Comparison of ENCODE assay signal across 8 cellular contexts in the genomic region with DNA sequence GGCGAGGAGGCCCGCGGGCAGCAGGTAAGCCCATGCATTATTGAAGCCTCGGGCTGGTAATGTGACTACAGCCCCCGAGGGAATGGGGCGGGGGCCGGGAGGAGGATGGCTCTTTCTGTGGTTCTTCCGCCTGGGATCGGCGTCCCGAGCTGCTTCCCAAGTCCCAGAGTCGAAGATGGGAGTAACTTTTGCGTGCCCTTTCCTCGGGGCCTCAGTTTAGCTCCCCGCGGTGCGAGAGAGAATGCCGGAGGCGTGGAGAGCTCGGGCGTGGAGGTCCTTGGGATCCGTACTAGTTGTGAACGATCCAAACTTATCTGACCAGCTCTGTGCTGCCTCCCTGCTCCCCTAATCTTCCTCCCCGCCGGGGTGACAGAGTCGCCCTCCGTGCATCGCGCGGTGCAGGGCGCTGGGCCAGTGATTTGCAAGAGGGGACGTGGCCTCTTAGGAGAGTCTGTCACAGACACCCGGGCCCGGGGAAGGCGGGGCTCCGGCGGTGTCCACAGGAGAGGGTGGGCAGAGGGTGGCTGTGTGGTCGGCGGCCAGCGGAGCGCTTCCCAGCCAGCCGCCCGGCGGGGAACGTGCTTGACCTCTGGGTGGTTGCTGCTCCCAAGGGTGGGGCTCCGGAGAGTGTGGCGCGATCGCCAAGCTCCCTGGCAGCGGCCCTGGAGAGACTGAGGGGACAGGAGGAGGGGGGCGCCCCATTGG. TPM values are rescaled to one million over a fixed set of nuclear protein-coding genes. Genes with fewer than 3 reads are reported as not detected.
DNase-seq lines count a peak whose midpoint lies in the region; ATAC-seq and TF ChIP-seq lines count a peak whose summit lies in the region.

No MANE protein-coding gene starts in this region.

- ATAC-seq in GM19463 (IDR thresholded peaks at IDR 0.05; ENCODE audit: unreplicated experiment) (peak; percentile 39), left lung (peak; percentile 68)

- H3K27ac ChIP-seq in dorsolateral prefrontal cortex (peak overlapping the region in 56 of 59 donors; percentile 8 to 97 (median 82)), left lung (peak overlapping the region; percentile 96 to 98)

- peak in 11 of 14 donors; percentile 13 to 67 (median 51) for DNase-seq in C1 segment of cervical spinal cord (lab: John Stamatoyannopoulos, UW)
- no peak for DNase-seq in Jurkat, Clone E6-1 (ENCODE audit: low read depth, low spot score)
- DNase-seq in activated CD4-positive, CD25-positive, alpha-beta regulatory T cell treated with anti-CD3 and anti-CD28 coated beads, Interleukin-2, amount 50 U/mL, for 72 hours: peak; percentile 45
- peak in 6 of 10 donors; percentile 36 to 59 (median 42) for DNase-seq in dorsolateral prefrontal cortex
- peak; percentile 87 to 94 for DNase-seq in left lung
- DNase-seq in stimulated activated CD4-positive, alpha-beta T cell treated with anti-CD3 and anti-CD28 coated beads, Interleukin-4, amount 100 ng/mL, for 1 hour: peak; percentile 31
- no peak for DNase-seq in NCI-H1092 treated with DMSO at 0.1 percent for 48 hours (lab: John Stamatoyannopoulos, UW)

- H3K4me3 ChIP-seq in Jurkat, Clone E6-1 (ENCODE audit: low read length): peak overlapping the region; percentile 71
- H3K4me3 ChIP-seq in dorsolateral prefrontal cortex (peak overlapping the region; percentile 55 to 85 (median 74)), left lung (peak overlapping the region; percentile 62 to 93)

- H3K4me1 ChIP-seq in left lung: peaks cover 0 to 29% of the 10 kb centered on the region in 2 donors

- no peaks in the 10 kb centered on the region for H3K36me3 ChIP-seq in left lung

- no peaks in the 10 kb centered on the region for H3K9me3 ChIP-seq in left lung

- TF ChIP-seq CTCF in dorsolateral prefrontal cortex (IDR thresholded peaks at IDR 0.05 in 54 of 56, conservative IDR thresholded peaks at IDR 0.05 in 2 of 56; ENCODE audit: low read depth in 1 of 56, partially characterized antibody in 56 of 56) (no peak), left lung (IDR thresholded peaks at IDR 0.05) (no peak)

- intact Hi-C loops in dorsolateral prefrontal cortex (cut with DNase I) (loop anchor here in 1 of 2 donors (2.0 kb wide), 1 partner anchor 69 kb away; no protein-coding TSS in a partner anchor), left lung (cut with DNase I) (no loop called here)

- peaks cover 0 to 22% (median 0%) of the 10 kb centered on the region in 45 donors for H3K27me3 ChIP-seq in dorsolateral prefrontal cortex
- H3K27me3 ChIP-seq in left lung: no peaks in the 10 kb centered on the region

RNA-seq across cellular contexts. Expression of a gene that starts 0.8 kb away (rescaled TPM):
- 18.1 TPM for polyA plus RNA-seq in Jurkat, Clone E6-1 (2012; ENCODE audit: insufficient read depth, insufficient read length)
- 100 to 1,000 TPM in 3 of 120 experiments, 10 to 100 TPM in 117; 44.5 to 111 (median 70.5) TPM for total RNA-seq in dorsolateral prefrontal cortex
- total RNA-seq in left lung: 100 to 1,000 TPM; 238 to 253 TPM

Comparison
In these comparisons a context has a peak if more than half of its experiments do, and no peak if none do; other contexts are left out.
1. DNase-seq: peak in C1 segment of cervical spinal cord (11 of 14), activated CD4-positive, CD25-positive, alpha-beta regulatory T cell treated with anti-CD3 and anti-CD28 coated beads, Interleukin-2, amount 50 U/mL, for 72 hours (single experiment), dorsolateral prefrontal cortex (6 of 10), left lung (2 of 2) and stimulated activated CD4-positive, alpha-beta T cell treated with anti-CD3 and anti-CD28 coated beads, Interleukin-4, amount 100 ng/mL, for 1 hour (single experiment); none in Jurkat, Clone E6-1 (single experiment) and NCI-H1092 treated with DMSO at 0.1 percent for 48 hours (single experiment).
2. Peak in every context shown above with its lines, with median percentiles within 50 percentile points of each other: H3K4me3 ChIP-seq.